Comparison of ENCODE assay signal across 12 cellular contexts in genomic region chr2:12759248-12759647, GRCh38. TPM values are rescaled to one million over a fixed set of nuclear protein-coding genes. Genes with fewer than 3 reads are reported as not detected.
DNase-seq lines count a peak whose midpoint lies in the region; ATAC-seq and TF ChIP-seq lines count a peak whose summit lies in the region.
"Had no signal": no experiment of that assay in that cellular context is flagged by ENCODE, and none has a peak within 500 bp of the region (broad histone marks: within the 10 kb centered on the region; RNA-seq: fewer than 3 reads in every experiment).

No MANE protein-coding gene starts in this region.

- H3K9me3 Mint-ChIP-seq in osteocyte (ENCODE audit: unreplicated experiment): peaks cover 1% of the 10 kb centered on the region
- H3K9me3 Mint-ChIP-seq: CD8-positive, alpha-beta T cell had no signal

- TF ChIP-seq CTCF in epithelial cell of esophagus (IDR thresholded peaks at IDR 0.05; ENCODE audit: insufficient read depth, low read depth, low read length, missing control alignments) (no peak), osteocyte (IDR thresholded peaks at IDR 0.05) (no peak)

- peaks cover 60% of the 10 kb centered on the region for H3K4me1 Mint-ChIP-seq in osteocyte (ENCODE audit: unreplicated experiment)

- H3K4me3 ChIP-seq in epithelial cell of esophagus (ENCODE audit: low read length): no peak overlapping the region
- H3K4me3 ChIP-seq: hepatocyte had no signal

- DNase-seq in Ammon's horn (ENCODE audit: low spot score): peak; percentile 13
- peak; percentile 86 for DNase-seq in M059J (ENCODE audit: low read depth)
- peak; percentile 93 for DNase-seq in epithelial cell of esophagus (ENCODE audit: low read depth)
- no peak for DNase-seq in osteocyte (ENCODE audit: extremely low spot score, unreplicated experiment)
- no peak for DNase-seq in iPS-NIHi7 (ENCODE audit: extremely low spot score)
- no peak for DNase-seq in activated CD8-positive, alpha-beta memory T cell treated with anti-CD3 and anti-CD28 coated beads, Interleukin-2, amount 50 U/mL, for 48 hours
- DNase-seq: CD8-positive, alpha-beta T cell; NCI-H2107 had no signal

- H3K27ac Mint-ChIP-seq in osteocyte (ENCODE audit: unreplicated experiment): peak overlapping the region; percentile 84
- H3K27ac Mint-ChIP-seq: CD8-positive, alpha-beta T cell had no signal

- peak overlapping the region; percentile 3 for H3K4me3 Mint-ChIP-seq in osteocyte (ENCODE audit: unreplicated experiment)
- H3K4me3 Mint-ChIP-seq: CD8-positive, alpha-beta T cell had no signal

- no peak for ATAC-seq in HG03520 (IDR thresholded peaks at IDR 0.05; ENCODE audit: unreplicated experiment)
- ATAC-seq in HG03378 (IDR thresholded peaks at IDR 0.05; ENCODE audit: unreplicated experiment): no peak
- ATAC-seq: CD8-positive, alpha-beta T cell; HepG2 had no signal

- no peaks in the 10 kb centered on the region for H3K27me3 Mint-ChIP-seq in osteocyte (ENCODE audit: unreplicated experiment)

- H3K36me3 Mint-ChIP-seq in osteocyte (ENCODE audit: unreplicated experiment): no peaks in the 10 kb centered on the region
- H3K36me3 Mint-ChIP-seq: CD8-positive, alpha-beta T cell had no signal

RNA-seq across cellular contexts. Expression of gene TRIB2, which starts 42.5 kb away (rescaled TPM):
- 22.3 and 25.2 TPM in 2 replicates for total RNA-seq in M059J (2014; rRNA removed; shearing (Covaris generic))
- 142 and 146 TPM in 2 replicates for total RNA-seq in osteocyte

Comparison
In these comparisons a context has a peak if more than half of its experiments do, and no peak if none do; other contexts are left out.
1. DNase-seq: peak in Ammon's horn (single experiment), M059J (single experiment) and epithelial cell of esophagus (single experiment); none in osteocyte (single experiment), iPS-NIHi7 (single experiment) and activated CD8-positive, alpha-beta memory T cell treated with anti-CD3 and anti-CD28 coated beads, Interleukin-2, amount 50 U/mL, for 48 hours (single experiment).